22 cellular contexts compared by ENCODE assay signal in genomic region chr1:115706009-115706362, GRCh38.
DNase-seq lines count a peak whose midpoint lies in the region; ATAC-seq, FAIRE-seq and TF ChIP-seq lines count a peak whose summit lies in the region.
"Had no signal": no experiment of that assay in that cellular context is flagged by ENCODE, and none has a peak within 500 bp of the region (broad histone marks: within the 10 kb centered on the region; RNA-seq: fewer than 3 reads in every experiment).

No MANE protein-coding gene starts in this region.

- H4K8ac ChIP-seq in H1 (ENCODE audit: extremely low read depth, insufficient read depth, low read length), result no peak overlapping the region

- H3K9ac ChIP-seq in PC-3 (ENCODE audit: low read length) (no peak overlapping the region), H1 (replicated peaks in 1 of 4; ENCODE audit: extremely low read depth in 1 of 4, low read depth in 3 of 4, low read length in 3 of 4) (no peak overlapping the region)

- POLR2A ChIA-PET in PC-3 (lab: Charles Lee; ENCODE audit: unreplicated experiment) (no interaction called here), H1 (lab: Charles Lee; ENCODE audit: partially characterized antibody) (no interaction called here)

- H4K91ac ChIP-seq in H1 (replicated peaks; ENCODE audit: insufficient read length, low read length), result no peak overlapping the region

- H3K56ac ChIP-seq in H1 (replicated peaks; ENCODE audit: insufficient read length, low read depth, low read length), result no peak overlapping the region

- H3K9me3 ChIP-seq in PC-3 (ENCODE audit: low read length), result no peaks in the 10 kb centered on the region
- H3K9me3 ChIP-seq in H1 (ENCODE audit: insufficient read depth in 2 of 2, low read depth in 1 of 2, low read length in 1 of 2), result no peaks in the 10 kb centered on the region
- H3K9me3 ChIP-seq: MG63, SJSA1 had no signal

- no peak overlapping the region for H3K14ac ChIP-seq in H1 (ENCODE audit: insufficient read length)

- TF ChIP-seq EP300 in H1 (IDR thresholded peaks at IDR 0.05; ENCODE audit: borderline replicate concordance in 1 of 2, low read depth in 2 of 2, low read length in 2 of 2), result no peak

- peak overlapping the region; percentile 11; the same call in 1 of the 2 replicates for H2BK20ac ChIP-seq in H1 (ENCODE audit: low read length)

- H3K4me3 ChIP-seq in PC-3 (ENCODE audit: low read length), result no peak overlapping the region
- H3K4me3 ChIP-seq in H1 (ENCODE audit: extremely low read depth in 1 of 4, insufficient read depth in 2 of 4, low read depth in 3 of 4, low read length in 4 of 4), result no peak overlapping the region
- H3K4me3 ChIP-seq: MG63, SJSA1 had no signal

- H3K23ac ChIP-seq in H1 (ENCODE audit: insufficient read length), result no peak overlapping the region

- H3K4me3 Mint-ChIP-seq in nephron (no peak overlapping the region), type B pancreatic cell (no peak overlapping the region), chondrocyte (ENCODE audit: unreplicated experiment) (no peak overlapping the region)
- H3K4me3 Mint-ChIP-seq: CD14-positive monocyte had no signal

- no peaks in the 10 kb centered on the region for H3K79me1 ChIP-seq in H1 (ENCODE audit: low read depth, low read length)

- no peak for TF ChIP-seq RAD21 in H1 (IDR thresholded peaks at IDR 0.05 in 1 of 2, conservative IDR thresholded peaks at IDR 0.05 in 1 of 2; ENCODE audit: low read depth in 2 of 2, low read length in 2 of 2)

- H2BK12ac ChIP-seq in H1 (ENCODE audit: low read depth, low read length), result no peak overlapping the region

- H2BK15ac ChIP-seq in H1 (ENCODE audit: low read length), result no peak overlapping the region

- H2BK120ac ChIP-seq in H1 (replicated peaks; ENCODE audit: low read depth, low read length), result no peak overlapping the region

- H2BK5ac ChIP-seq in H1 (ENCODE audit: low read depth, low read length), result no peak overlapping the region

- H3K18ac ChIP-seq in H1 (ENCODE audit: extremely low read depth, low read length), result no peak overlapping the region

- no peak for FAIRE-seq in H1 (lab: Jason Lieb, UNC)
- FAIRE-seq: GM12892, GM18507, H54 had no signal

- no peak for TF ChIP-seq CTCF in PC-3 (conservative IDR thresholded peaks at IDR 0.05; ENCODE audit: low read depth, low read length)
- TF ChIP-seq CTCF in H1 (IDR thresholded peaks at IDR 0.05; ENCODE audit: control extremely low read depth in 1 of 3, insufficient read depth in 1 of 3, low read depth in 1 of 3, low read length in 3 of 3), result no peak
- TF ChIP-seq CTCF in nephron (IDR thresholded peaks at IDR 0.05; ENCODE audit: unreplicated experiment in 3 of 3), result no peak
- no peak for TF ChIP-seq CTCF in type B pancreatic cell (conservative IDR thresholded peaks at IDR 0.05)
- no peak for TF ChIP-seq CTCF in chondrocyte (IDR thresholded peaks at IDR 0.05)

- no peaks in the 10 kb centered on the region for H4K20me1 ChIP-seq in PC-3 (ENCODE audit: low read length)
- no peaks in the 10 kb centered on the region for H4K20me1 ChIP-seq in H1 (replicated peaks in 1 of 2; ENCODE audit: control insufficient read depth in 1 of 2, insufficient read depth in 2 of 2, low read length in 2 of 2)

- no peak overlapping the region for H3K4ac ChIP-seq in H1 (replicated peaks; ENCODE audit: insufficient read length, low read depth, low read length)

- H3K9me3 Mint-ChIP-seq in nephron, result no peaks in the 10 kb centered on the region
- H3K9me3 Mint-ChIP-seq in type B pancreatic cell, result no peaks in the 10 kb centered on the region
- H3K9me3 Mint-ChIP-seq in chondrocyte (ENCODE audit: low read depth), result no peaks in the 10 kb centered on the region
- H3K9me3 Mint-ChIP-seq: CD14-positive monocyte had no signal

- no peaks in the 10 kb centered on the region for H3F3A ChIP-seq in PC-3 (ENCODE audit: low read length, unreplicated experiment)

- CTCF ChIA-PET in PC-3 (lab: Charles Lee), result interaction anchor here (0.5 to 2.7 kb wide), 13 partner anchors 7 to 589 kb away, joined by 3 to 57 read pairs (median 7); partner anchors contain the start of gene VANGL1
- CTCF ChIA-PET in H1 (lab: Charles Lee; ENCODE audit: partially characterized antibody), result interaction anchor here (0.7 to 18.6 kb wide), 36 partner anchors 11 to 356 kb away, joined by 3 to 370 read pairs (median 5); partner anchors contain the start of gene CASQ2

- 88% methylated on average over 9 of the region's 9 CpGs; no CpG with 5 or more reads in 1 of the 2 experiments for WGBS in H1 (ENCODE audit: extremely low coverage in 1 of 2, insufficient coverage in 1 of 2, insufficient read length in 1 of 2, insufficient replicate concordance in 2 of 2, low coverage in 1 of 2, low lambda C conversion rate in 2 of 2, missing lambda C conversion rate in 1 of 2), 2 experiments

- no peak for DNase-seq in PC-3
- no peak for DNase-seq in H1 (ENCODE audit: low read depth in 1 of 2, low spot score in 2 of 2)
- no peak for DNase-seq in type B pancreatic cell (ENCODE audit: extremely low spot score, unreplicated experiment)
- DNase-seq in activated T-cell treated with anti-CD3 and anti-CD28 coated beads, Interleukin-2, amount 50 U/mL, for 48 hours, result no peak
- no peak for DNase-seq in chondrocyte (ENCODE audit: low spot score)
- no peak for DNase-seq in OCI-M2 (lab: John Stamatoyannopoulos, UW; ENCODE audit: unreplicated experiment)
- DNase-seq: DMS79, Karpas-422, MG63, NCI-H1048, NCI-H1436, NCI-H1930, NCI-H345, NCI-H524 treated with DMSO at 0.1 percent for 48 hours had no signal

- no peaks in the 10 kb centered on the region for H3K36me3 Mint-ChIP-seq in nephron (ENCODE audit: low read depth)
- H3K36me3 Mint-ChIP-seq in type B pancreatic cell, result no peaks in the 10 kb centered on the region
- no peaks in the 10 kb centered on the region for H3K36me3 Mint-ChIP-seq in chondrocyte (ENCODE audit: low read depth)
- H3K36me3 Mint-ChIP-seq: CD14-positive monocyte had no signal

- no peak for ATAC-seq in PC-3
- ATAC-seq: Panc1 had no signal

- H3K27ac ChIP-seq in PC-3 (ENCODE audit: low read length) (peak overlapping the region; percentile 64), H1 (ENCODE audit: low read depth, low read length) (no peak overlapping the region)
- H3K27ac ChIP-seq: HL-60 had no signal

- H3K27ac Mint-ChIP-seq in nephron (peak overlapping the region; percentile 67 to 86 (median 79)), type B pancreatic cell (peak overlapping the region; percentile 10), chondrocyte (ENCODE audit: unreplicated experiment) (no peak overlapping the region)
- H3K27ac Mint-ChIP-seq: CD14-positive monocyte had no signal

- no peaks in the 10 kb centered on the region for H3K36me3 ChIP-seq in PC-3 (ENCODE audit: low read depth, low read length)
- H3K36me3 ChIP-seq in H1 (ENCODE audit: control insufficient read depth in 2 of 4, insufficient read depth in 4 of 4, low read length in 3 of 4), result no peaks in the 10 kb centered on the region
- H3K36me3 ChIP-seq: MG63, SJSA1 had no signal

- peaks cover 23% of the 10 kb centered on the region for H3K4me1 ChIP-seq in PC-3 (ENCODE audit: insufficient read depth, low read length)
- no peaks in the 10 kb centered on the region for H3K4me1 ChIP-seq in H1 (replicated peaks in 1 of 4; ENCODE audit: control insufficient read depth in 3 of 4, insufficient read depth in 4 of 4, low read length in 3 of 4)

- TF ChIP-seq POLR2A in H1 (IDR thresholded peaks at IDR 0.05; ENCODE audit: control extremely low read depth in 1 of 2, low read depth in 2 of 2, low read length in 2 of 2), result no peak

- H3K4me2 ChIP-seq in PC-3 (ENCODE audit: low read length) (peak overlapping the region; percentile 59; the same call in 1 of the 2 replicates), H1 (ENCODE audit: insufficient read depth in 1 of 2, low read depth in 2 of 2, low read length in 2 of 2) (no peak overlapping the region)

- no peak overlapping the region for H4K5ac ChIP-seq in H1 (ENCODE audit: insufficient read length, low read depth, low read length)

- H2AFZ ChIP-seq in PC-3 (ENCODE audit: low read length) (no peak overlapping the region), H1 (ENCODE audit: low read length) (no peak overlapping the region)

- H3K27me3 Mint-ChIP-seq in nephron (ENCODE audit: low read depth), result peaks cover 11% of the 10 kb centered on the region
- no peaks in the 10 kb centered on the region for H3K27me3 Mint-ChIP-seq in type B pancreatic cell
- H3K27me3 Mint-ChIP-seq in chondrocyte (ENCODE audit: low read depth), result peaks cover 23% of the 10 kb centered on the region

- H3K4me1 Mint-ChIP-seq in nephron (peaks cover 43% of the 10 kb centered on the region), type B pancreatic cell (ENCODE audit: unreplicated experiment) (peaks cover 12% of the 10 kb centered on the region), chondrocyte (ENCODE audit: low read depth) (peaks cover 5% of the 10 kb centered on the region)
- H3K4me1 Mint-ChIP-seq: CD14-positive monocyte had no signal

- H3K27me3 ChIP-seq in PC-3 (ENCODE audit: low read length) (no peaks in the 10 kb centered on the region), H1 (replicated peaks in 1 of 4; ENCODE audit: control insufficient read depth in 3 of 4, extremely low read depth in 1 of 4, insufficient read depth in 3 of 4, low read length in 3 of 4) (no peaks in the 10 kb centered on the region)
- H3K27me3 ChIP-seq: SJSA1 had no signal

- intact Hi-C loops in PC-3 (cut with micrococcal nuclease), result loop anchor here (1.0 to 5.0 kb wide), 2 partner anchors 66 to 98 kb away; no protein-coding TSS in a partner anchor

- BruUV-seq in PC-3 (replicated peaks; lab: Mats Ljungman, UMichigan), result no TSS peak

- H3K9me2 ChIP-seq in PC-3 (replicated peaks; ENCODE audit: low read length), result no peaks in the 10 kb centered on the region

- H2AK5ac ChIP-seq in H1 (ENCODE audit: low read depth, low read length), result no peak overlapping the region

- no peaks in the 10 kb centered on the region for H3K23me2 ChIP-seq in H1 (ENCODE audit: low read depth, low read length)

- H3K79me2 ChIP-seq in PC-3 (ENCODE audit: low read length) (no peaks in the 10 kb centered on the region), H1 (ENCODE audit: control insufficient read depth in 1 of 2, insufficient read depth in 2 of 2, low read length in 2 of 2) (no peaks in the 10 kb centered on the region)

TF ChIP-seq in H1, 55 proteins besides CTCF, POLR2A, EP300 and RAD21 (continues in another document):
- no peak for TF ChIP-seq JUN (IDR thresholded peaks at IDR 0.05; ENCODE audit: low read depth, low read length)
- no peak for TF ChIP-seq CBX8 (IDR thresholded peaks at IDR 0.05; ENCODE audit: borderline replicate concordance, low read depth, low read length)
- TF ChIP-seq USF2 (IDR thresholded peaks at IDR 0.05; ENCODE audit: low read length), result no peak
- TF ChIP-seq TCF12 (IDR thresholded peaks at IDR 0.05; ENCODE audit: low read depth, low read length), result no peak
- no peak for TF ChIP-seq SP1 (IDR thresholded peaks at IDR 0.05; ENCODE audit: low read depth, low read length)
- TF ChIP-seq JUND (IDR thresholded peaks at IDR 0.05; ENCODE audit: low read length), result no peak
